In genomic region chr1:205495237-205495823, GRCh38 we compare ENCODE assay signal across 15 cellular contexts. TPM values are rescaled to one million over a fixed set of nuclear protein-coding genes. Genes with fewer than 3 reads are reported as not detected.
DNase-seq lines count a peak whose midpoint lies in the region; ATAC-seq and TF ChIP-seq lines count a peak whose summit lies in the region.
"Had no signal": no experiment of that assay in that cellular context is flagged by ENCODE, and none has a peak within 500 bp of the region (broad histone marks: within the 10 kb centered on the region; RNA-seq: fewer than 3 reads in every experiment).

No MANE protein-coding gene starts in this region.

- no peak overlapping the region for H3K4me3 Mint-ChIP-seq in natural killer cell
- H3K4me3 Mint-ChIP-seq: activated CD4-positive, alpha-beta T cell treated with anti-CD3 and anti-CD28 coated beads, Interleukin-2, amount 10 ng/mL, durations not matched to agents 7 days and 5 days had no signal

- TF ChIP-seq POLR2A in stomach (IDR thresholded peaks at IDR 0.05): no peak

- no peaks in the 10 kb centered on the region for H3K9me3 ChIP-seq in stomach
- H3K9me3 ChIP-seq: lower lobe of right lung, tibial artery had no signal

- peaks cover 17 to 63% (median 30%) of the 10 kb centered on the region in 4 donors for H3K4me1 ChIP-seq in stomach

- no peaks in the 10 kb centered on the region for H3K9me3 Mint-ChIP-seq in natural killer cell
- H3K9me3 Mint-ChIP-seq: activated CD4-positive, alpha-beta T cell treated with anti-CD3 and anti-CD28 coated beads, Interleukin-2, amount 10 ng/mL, durations not matched to agents 7 days and 5 days had no signal

- no peak overlapping the region for H3K27ac Mint-ChIP-seq in natural killer cell
- H3K27ac Mint-ChIP-seq: activated CD4-positive, alpha-beta T cell treated with anti-CD3 and anti-CD28 coated beads, Interleukin-2, amount 10 ng/mL, durations not matched to agents 7 days and 5 days; progenitor cell of endocrine pancreas had no signal

- no peak overlapping the region for H3K4me3 ChIP-seq in stomach
- H3K4me3 ChIP-seq: GM23248, lower lobe of right lung, tibial artery had no signal

- no peaks in the 10 kb centered on the region for H3K36me3 ChIP-seq in stomach
- H3K36me3 ChIP-seq: lower lobe of right lung, tibial artery had no signal

- no peak for TF ChIP-seq EP300 in stomach (IDR thresholded peaks at IDR 0.05)

- DNase-seq in NCI-H1105 (lab: John Stamatoyannopoulos, UW) (peak; percentile 85), NCI-H446 treated with DMSO at 0.1 percent for 48 hours (lab: John Stamatoyannopoulos, UW) (peak; percentile 85), Right ventricle myocardium inferior (ENCODE audit: missing footprints) (peak; percentile 77), stomach (peak; percentile 73), mucosa of gallbladder (ENCODE audit: low spot score) (no peak), natural killer cell (no peak), kidney tubule cell (ENCODE audit: low spot score) (no peak)
- DNase-seq: activated CD4-positive, alpha-beta T cell treated with anti-CD3 and anti-CD28 coated beads, Interleukin-2, amount 10 ng/mL, durations not matched to agents 7 days and 5 days; activated gamma-delta T cell treated with Interleukin-2 at 50 U/mL for 16 hours; foreskin keratinocyte; GM23248; lower lobe of right lung; MM.1S; tibial artery had no signal

- no peaks in the 10 kb centered on the region for H3K36me3 Mint-ChIP-seq in natural killer cell

- TF ChIP-seq CTCF in stomach (IDR thresholded peaks at IDR 0.05) (no peak), natural killer cell (IDR thresholded peaks at IDR 0.05) (no peak)

- ATAC-seq in Right ventricle myocardium inferior: peak; percentile 84
- no peak for ATAC-seq in natural killer cell
- ATAC-seq: foreskin keratinocyte, lower lobe of right lung had no signal

- peaks cover 0 to 19% (median 0%) of the 10 kb centered on the region in 3 donors for H3K27me3 ChIP-seq in stomach
- H3K27me3 ChIP-seq: tibial artery had no signal

- intact Hi-C loops in Right ventricle myocardium inferior (cut with DNase I) (loop anchor here (1.0 kb wide), 1 partner anchor 10 kb away; no protein-coding TSS in a partner anchor), stomach (cut with DNase I; ENCODE audit: low total_unique reads) (no loop called here), natural killer cell (cut with micrococcal nuclease) (no loop called here)

- peaks cover 22 to 33% of the 10 kb centered on the region in 2 donors for H3K27me3 Mint-ChIP-seq in natural killer cell (ENCODE audit: low read depth in 2 of 2)

- WGBS in stomach, 5 donors: 31 to 52% (median 40%) methylated on average over 6 to 9 of the region's 9 CpGs

- H3K4me1 Mint-ChIP-seq in natural killer cell: peaks cover 0 to 10% of the 10 kb centered on the region in 2 donors

- peak overlapping the region in 4 of 5 donors; percentile 2 to 38 (median 36) for H3K27ac ChIP-seq in stomach
- H3K27ac ChIP-seq: foreskin keratinocyte, GM23248, lower lobe of right lung, tibial artery had no signal

RNA-seq across cellular contexts. Expression of gene CDK18, which starts 9.1 kb away (rescaled TPM):
- total RNA-seq in Right ventricle myocardium inferior: 180 TPM
- 100 to 1,000 TPM in 1 of 5 donors, 10 to 100 TPM in 3, 1 to 10 TPM in 1; 3.7 to 174 (median 57.2) TPM for total RNA-seq in stomach
- polyA plus RNA-seq in stomach: 10 to 100 TPM; 17.2 to 34.8 (median 22.0) TPM
- 76.4 TPM for total RNA-seq in mucosa of gallbladder
- 1 to 10 TPM; 1.9 to 5.3 (median 4.0) TPM for total RNA-seq in natural killer cell
- total RNA-seq: GM23248 had no signal
- polyA plus RNA-seq: GM23248 had no signal

RNA-seq across cellular contexts. Expression of gene BLACAT1, which starts 39.5 kb away (rescaled TPM):
- total RNA-seq in Right ventricle myocardium inferior (not detected), stomach (under 1 TPM in 1 of 5 donors, not detected in 4; 0.37 TPM), mucosa of gallbladder (0.81 TPM), natural killer cell (under 1 TPM in 2 of 3 donors, not detected in 1; 0.09 to 0.13 TPM)
- polyA plus RNA-seq in stomach: under 1 TPM in 1 of 3 donors, not detected in 2; 0.43 TPM
- total RNA-seq: GM23248 had no signal
- polyA plus RNA-seq: GM23248 had no signal

Comparison
In these comparisons a context has a peak if more than half of its experiments do, and no peak if none do; other contexts are left out.
1. DNase-seq: peak in NCI-H1105 (single experiment), NCI-H446 treated with DMSO at 0.1 percent for 48 hours (single experiment), Right ventricle myocardium inferior (single experiment) and stomach (single experiment); none in mucosa of gallbladder (single experiment), natural killer cell (single experiment) and kidney tubule cell (single experiment).